Comparison of ENCODE assay signal across 16 cellular contexts in the genomic region with DNA sequence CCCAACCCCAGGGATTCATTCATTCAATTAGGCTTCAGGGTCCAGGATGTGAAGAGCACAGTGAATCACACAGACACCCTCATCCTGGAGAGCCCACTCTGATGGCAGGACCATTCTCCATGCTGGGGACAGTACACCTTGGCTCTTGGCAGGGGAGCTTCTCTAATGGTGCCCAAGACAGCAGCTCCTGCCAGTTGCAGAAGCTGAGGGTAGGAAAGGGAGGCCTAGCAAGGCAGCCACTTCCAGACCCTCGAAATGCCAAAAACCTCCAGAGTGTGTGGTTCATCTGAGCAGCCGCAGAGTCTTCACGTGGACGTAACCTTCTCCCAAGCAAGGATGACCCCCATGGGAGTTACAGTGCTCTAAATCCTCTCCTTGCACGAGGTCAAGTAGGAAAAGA.
DNase-seq lines count a peak whose midpoint lies in the region; ATAC-seq and TF ChIP-seq lines count a peak whose summit lies in the region.
"Had no signal": no experiment of that assay in that cellular context is flagged by ENCODE, and none has a peak within 500 bp of the region (broad histone marks: within the 10 kb centered on the region; RNA-seq: fewer than 3 reads in every experiment).

No MANE protein-coding gene starts in this region.

- CTCF ChIA-PET in CD8-positive, alpha-beta T cell (lab: Charles Lee): interaction anchor here (1.6 kb wide), 1 partner anchor 402 kb away, joined by 5 read pairs; no protein-coding TSS in a partner anchor

- no peak overlapping the region for H2AFZ ChIP-seq in osteoblast (ENCODE audit: low read length)

- H3K79me2 ChIP-seq in osteoblast (ENCODE audit: insufficient read depth, low read length): no peaks in the 10 kb centered on the region

- no peaks in the 10 kb centered on the region for H3K27me3 Mint-ChIP-seq in CD8-positive, alpha-beta T cell (ENCODE audit: low read depth)
- H3K27me3 Mint-ChIP-seq: CD4-positive, alpha-beta memory T cell had no signal

- peaks cover 16 to 37% (median 34%) of the 10 kb centered on the region in 9 donors for H3K4me1 ChIP-seq in heart right ventricle
- no peaks in the 10 kb centered on the region for H3K4me1 ChIP-seq in CD8-positive, alpha-beta T cell (ENCODE audit: insufficient read depth, low read length)
- no peaks in the 10 kb centered on the region for H3K4me1 ChIP-seq in osteoblast (ENCODE audit: insufficient read depth, low read length)
- H3K4me1 ChIP-seq in aorta (ENCODE audit: control insufficient read depth in 1 of 2, insufficient read depth in 2 of 2, low read length in 2 of 2): no peaks in the 10 kb centered on the region

- H3K9me3 ChIP-seq in heart right ventricle (no peaks in the 10 kb centered on the region), osteoblast (ENCODE audit: low read depth, low read length) (no peaks in the 10 kb centered on the region), aorta (ENCODE audit: control insufficient read depth, low read length) (no peaks in the 10 kb centered on the region)
- no peaks in the 10 kb centered on the region for H3K9me3 ChIP-seq in CD8-positive, alpha-beta T cell (ENCODE audit: low read length)

- H3K36me3 ChIP-seq in heart right ventricle (no peaks in the 10 kb centered on the region), osteoblast (ENCODE audit: insufficient read depth, low read length) (no peaks in the 10 kb centered on the region), aorta (ENCODE audit: control insufficient read depth in 1 of 2, insufficient read depth in 2 of 2, low read length in 1 of 2) (no peaks in the 10 kb centered on the region)
- H3K36me3 ChIP-seq in CD8-positive, alpha-beta T cell (ENCODE audit: insufficient read depth, low read length): no peaks in the 10 kb centered on the region

- no peaks in the 10 kb centered on the region for H4K20me1 ChIP-seq in osteoblast (ENCODE audit: insufficient read depth, low read length)

- H3K27ac ChIP-seq in heart right ventricle (no peak overlapping the region), osteoblast (ENCODE audit: low read depth, low read length) (no peak overlapping the region), aorta (ENCODE audit: low read depth in 1 of 2, low read length in 2 of 2) (no peak overlapping the region)
- H3K27ac ChIP-seq in CD8-positive, alpha-beta T cell (ENCODE audit: low read depth, low read length): no peak overlapping the region

- no peak overlapping the region for H3K4me3 Mint-ChIP-seq in CD8-positive, alpha-beta T cell
- H3K4me3 Mint-ChIP-seq: CD4-positive, alpha-beta memory T cell; H9 had no signal

- H3K9me3 Mint-ChIP-seq in CD8-positive, alpha-beta T cell: no peaks in the 10 kb centered on the region
- H3K9me3 Mint-ChIP-seq: CD4-positive, alpha-beta memory T cell; H9 had no signal

- H3K27me3 ChIP-seq in heart right ventricle (no peaks in the 10 kb centered on the region), osteoblast (ENCODE audit: insufficient read depth, low read length) (no peaks in the 10 kb centered on the region), aorta (ENCODE audit: control insufficient read depth in 1 of 2, insufficient read depth in 2 of 2, low read length in 1 of 2) (no peaks in the 10 kb centered on the region)
- no peaks in the 10 kb centered on the region for H3K27me3 ChIP-seq in CD8-positive, alpha-beta T cell (ENCODE audit: insufficient read depth, low read length)

- TF ChIP-seq CTCF in heart right ventricle (IDR thresholded peaks at IDR 0.05) (no peak), osteoblast (IDR thresholded peaks at IDR 0.05; ENCODE audit: extremely low read depth, low read depth, low read length) (no peak)
- no peak for TF ChIP-seq CTCF in CD8-positive, alpha-beta T cell (IDR thresholded peaks at IDR 0.05)

- peaks cover 12% of the 10 kb centered on the region for H3K4me1 Mint-ChIP-seq in CD8-positive, alpha-beta T cell (ENCODE audit: low read depth)

- peak overlapping the region; percentile 33 for H3K27ac Mint-ChIP-seq in CD8-positive, alpha-beta T cell
- H3K27ac Mint-ChIP-seq: CD4-positive, alpha-beta memory T cell had no signal

- no peak overlapping the region for H3K4me3 ChIP-seq in heart right ventricle
- no peak overlapping the region for H3K4me3 ChIP-seq in CD8-positive, alpha-beta T cell (ENCODE audit: low read depth, low read length)
- H3K4me3 ChIP-seq in osteoblast (ENCODE audit: insufficient read depth, low read length): no peak overlapping the region
- no peak overlapping the region for H3K4me3 ChIP-seq in aorta (ENCODE audit: low read length in 2 of 2)

- DNase-seq in left cardiac atrium: peak; percentile 14
- DNase-seq in heart right ventricle: no peak
- DNase-seq in CD8-positive, alpha-beta T cell: no peak
- DNase-seq in osteoblast (ENCODE audit: insufficient read length, low spot score, missing footprints): peak; percentile 75
- DNase-seq in aorta: peak; percentile 6 to 10
- no peak for DNase-seq in NCI-H345 (lab: John Stamatoyannopoulos, UW)
- no peak for DNase-seq in NK-92 treated with Interleukin-12 subunit alpha and Interleukin-12 subunit beta, amount 100 ng/mL, for 24 hours (lab: John Stamatoyannopoulos, UW)
- DNase-seq: 8988T; AML-193; C1 segment of cervical spinal cord; CD4-positive, alpha-beta memory T cell; COR-L47; DND-41; GDM1; GOT3; H9 had no signal

- 75 to 83% methylated on average over 5 of the region's 5 CpGs for WGBS in heart right ventricle, 2 donors
- WGBS in aorta, 2 donors: 87 to 93% methylated on average over 5 of the region's 5 CpGs

- no peaks in the 10 kb centered on the region for H3K36me3 Mint-ChIP-seq in CD8-positive, alpha-beta T cell

- no peak for ATAC-seq in left cardiac atrium
- ATAC-seq in heart right ventricle: no peak
- ATAC-seq in CD8-positive, alpha-beta T cell: no peak
- no peak for ATAC-seq in aorta (ENCODE audit: low FRiP score)

- no peak overlapping the region for H3K4me2 ChIP-seq in osteoblast (ENCODE audit: insufficient read depth, low read length)

- POLR2A ChIA-PET in CD8-positive, alpha-beta T cell (lab: Charles Lee): no interaction called here

- intact Hi-C loops in left cardiac atrium (cut with DNase I) (no loop called here), heart right ventricle (cut with DNase I) (loop anchor here in 1 of 10 donors (10.0 kb wide), 1 partner anchor 210 kb away; no protein-coding TSS in a partner anchor), aorta (cut with DNase I) (no loop called here)
- intact Hi-C loops in CD8-positive, alpha-beta T cell (cut with DNase I, micrococcal nuclease): no loop called here

Comparison
In these comparisons a context has a peak if more than half of its experiments do, and no peak if none do; other contexts are left out.
1. DNase-seq: peak in left cardiac atrium (single experiment), osteoblast (single experiment) and aorta (2 of 2); none in heart right ventricle (0 of 2), CD8-positive, alpha-beta T cell (0 of 7), NCI-H345 (single experiment) and NK-92 treated with Interleukin-12 subunit alpha and Interleukin-12 subunit beta, amount 100 ng/mL, for 24 hours (single experiment).